7 cellular contexts compared by ENCODE assay signal in genomic region chr22:39527481-39527961, GRCh38. TPM values are rescaled to one million over a fixed set of nuclear protein-coding genes. Genes with fewer than 3 reads are reported as not detected.
DNase-seq lines count a peak whose midpoint lies in the region; ATAC-seq and TF ChIP-seq lines count a peak whose summit lies in the region.

No MANE protein-coding gene starts in this region.

- peaks cover 26% of the 10 kb centered on the region for H3K79me2 ChIP-seq in GM23338 (replicated peaks; ENCODE audit: insufficient read depth)

- H3K9me3 Mint-ChIP-seq in GM23338: peaks cover 2% of the 10 kb centered on the region; the same call in 2 of the 3 replicates

- H3K27ac Mint-ChIP-seq in GM23338: no peak overlapping the region

- H3K27me3 ChIP-seq in GM23338 (ENCODE audit: insufficient read depth): no peaks in the 10 kb centered on the region
- H3K27me3 ChIP-seq in dorsolateral prefrontal cortex: no peaks in the 10 kb centered on the region
- H3K27me3 ChIP-seq in psoas muscle (ENCODE audit: insufficient read depth in 3 of 3, low read length in 2 of 3): no peaks in the 10 kb centered on the region

- ATAC-seq in GM23338: no peak
- ATAC-seq in psoas muscle: no peak

- H3K4me2 ChIP-seq in GM23338: no peak overlapping the region; the same call in 1 of the 2 replicates

- peaks cover 16% of the 10 kb centered on the region for H3K36me3 ChIP-seq in GM23338 (ENCODE audit: insufficient read depth)
- peaks cover 0 to 50% of the 10 kb centered on the region in 2 donors for H3K36me3 ChIP-seq in psoas muscle (ENCODE audit: insufficient read depth in 1 of 2, low read depth in 1 of 2)

- H3K9me3 ChIP-seq in psoas muscle: no peaks in the 10 kb centered on the region

- TF ChIP-seq CTCF in GM23338 (conservative IDR thresholded peaks at IDR 0.05; ENCODE audit: low read depth in 2 of 2) (no peak), dorsolateral prefrontal cortex (IDR thresholded peaks at IDR 0.05 in 54 of 56, conservative IDR thresholded peaks at IDR 0.05 in 2 of 56; ENCODE audit: low read depth in 1 of 56, partially characterized antibody in 56 of 56) (no peak), psoas muscle (IDR thresholded peaks at IDR 0.05) (no peak), GM13977 (IDR thresholded peaks at IDR 0.05; ENCODE audit: extremely low read depth, insufficient read depth, missing control alignments) (no peak)

- H4K20me1 ChIP-seq in GM23338 (replicated peaks; ENCODE audit: insufficient read depth): peaks cover 41% of the 10 kb centered on the region

- H3K4me3 Mint-ChIP-seq in GM23338: no peak overlapping the region

- H3K4me3 ChIP-seq in GM23338 (no peak overlapping the region), dorsolateral prefrontal cortex (peak overlapping the region in 2 of 59 donors; percentile 52 to 53), psoas muscle (no peak overlapping the region)

- H3K4me1 Mint-ChIP-seq in GM23338: peaks cover 57% of the 10 kb centered on the region

- in situ Hi-C loops in GM13977 (cut with MboI; ENCODE audit: low pct_unique_long_range_greater_than_20kb, low sequenced_read_pairs, unreplicated experiment): no loop called here

- H3K36me3 Mint-ChIP-seq in GM23338 (ENCODE audit: low read depth): peaks cover 68% of the 10 kb centered on the region

- intact Hi-C loops in dorsolateral prefrontal cortex (cut with DNase I): loop anchor here (5.0 to 10.0 kb wide), 6 partner anchors 35 to 763 kb away; partner anchors contain the start of genes SYNGR1 (in 1 of the 2) and TAB1 (in 1 of the 2)
- intact Hi-C loops in psoas muscle (cut with DNase I): loop anchor here (5.0 kb wide), 5 partner anchors 35 to 355 kb away; partner anchors contain the start of gene RPL3 (in 1 of the 2)

- peaks cover 59% of the 10 kb centered on the region for H3F3A ChIP-seq in GM23338 (replicated peaks; ENCODE audit: low read depth)

- WGBS in psoas muscle, 3 donors: 40 to 64% (median 46%) methylated on average over 6 of the region's 6 CpGs

- H3K27ac ChIP-seq in GM23338 (ENCODE audit: low read depth): 0 out of 2 replicates have a peak overlapping the region, but pooled peaks have one; percentile 14
- H3K27ac ChIP-seq in dorsolateral prefrontal cortex: peak overlapping the region in 41 of 59 donors; percentile 6 to 100 (median 74)
- peak overlapping the region; percentile 100 for H3K27ac ChIP-seq in psoas muscle

- peaks cover 38% of the 10 kb centered on the region for H3K4me1 ChIP-seq in GM23338 (ENCODE audit: insufficient read depth)
- peaks cover 55% of the 10 kb centered on the region for H3K4me1 ChIP-seq in psoas muscle

- peaks cover 41% of the 10 kb centered on the region for H3K27me3 Mint-ChIP-seq in GM23338 (ENCODE audit: insufficient read depth, low read depth, poor library complexity)

- H2AFZ ChIP-seq in GM23338: no peak overlapping the region

- H3K9me2 ChIP-seq in GM23338 (ENCODE audit: insufficient read depth): no peaks in the 10 kb centered on the region

- DNase-seq in GM23338 (ENCODE audit: low spot score) (peak; percentile 51), NCI-H69 (lab: John Stamatoyannopoulos, UW) (peak; percentile 74), dorsolateral prefrontal cortex (no peak), psoas muscle (peak in 1 of 2 donors; percentile 19), germinal center (ENCODE audit: low spot score) (no peak), GM13977 (ENCODE audit: low spot score) (no peak), AG20443 (ENCODE audit: low spot score) (no peak)

TF ChIP-seq in GM23338, 12 proteins besides CTCF, POLR2A, EP300 and RAD21:
- TF ChIP-seq EZH2phosphoT487 (IDR thresholded peaks at IDR 0.05; ENCODE audit: unreplicated experiment): no peak
- TF ChIP-seq CREB1 (CRISPR knock-in tag; IDR thresholded peaks at IDR 0.05; ENCODE audit: low read depth): no peak
TF ChIP-seq in GM23338: peak in this region for 0.

RNA-seq across cellular contexts. Expression of gene RPS19BP1, which starts 5.0 kb away (rescaled TPM):
- total RNA-seq in GM23338 (2014; rRNA removed; shearing (Covaris generic)): 153 and 169 TPM in 2 replicates
- polyA plus RNA-seq in GM23338 (2016; fragmentation: Nextera tagmentation; extraction: Ambion mirVana) (215 and 216 TPM in 2 replicates), psoas muscle (100 to 1,000 TPM; 143 to 313 (median 186) TPM)
- total RNA-seq in dorsolateral prefrontal cortex (100 to 1,000 TPM in 2 of 120 experiments, 10 to 100 TPM in 118; 44.3 to 109 (median 63.6) TPM), psoas muscle (10 to 100 TPM; 34.0 to 52.6 (median 42.6) TPM)

RNA-seq across cellular contexts. Expression of gene ATF4, which starts 7.2 kb away (rescaled TPM):
- 366 and 446 TPM in 2 replicates for total RNA-seq in GM23338 (2014; rRNA removed; shearing (Covaris generic))
- polyA plus RNA-seq in GM23338 (2016; fragmentation: Nextera tagmentation; extraction: Ambion mirVana) (553 and 628 TPM in 2 replicates), psoas muscle (1,000 to 10,000 TPM; 1,006 to 1,369 (median 1,295) TPM)
- total RNA-seq in dorsolateral prefrontal cortex (100 to 1,000 TPM; 110 to 287 (median 161) TPM), psoas muscle (100 to 1,000 TPM; 246 to 839 (median 408) TPM)

RNA-seq across cellular contexts. Expression of gene MIEF1, which starts 25.4 kb away (rescaled TPM):
- 30.0 and 40.1 TPM in 2 replicates for total RNA-seq in GM23338 (2014; rRNA removed; shearing (Covaris generic))
- polyA plus RNA-seq in GM23338 (2016; fragmentation: Nextera tagmentation; extraction: Ambion mirVana) (12.2 and 13.2 TPM in 2 replicates), psoas muscle (10 to 100 TPM in 2 of 3 donors, 1 to 10 TPM in 1; 7.4 to 20.9 (median 14.0) TPM)
- total RNA-seq in dorsolateral prefrontal cortex (10 to 100 TPM; 21.3 to 40.7 (median 28.0) TPM), psoas muscle (10 to 100 TPM in 2 of 4 donors, 1 to 10 TPM in 2; 8.6 to 18.7 (median 13.3) TPM)

RNA-seq across cellular contexts. Expression of gene CACNA1I, which starts 43.0 kb away (rescaled TPM):
- total RNA-seq in GM23338 (2014; rRNA removed; shearing (Covaris generic)): 1.7 and 2.4 TPM in 2 replicates
- polyA plus RNA-seq in GM23338 (2016; fragmentation: Nextera tagmentation; extraction: Ambion mirVana) (0.42 and 0.47 TPM in 2 replicates), psoas muscle (under 1 TPM; 0.01 to 0.14 (median 0.01) TPM)
- total RNA-seq in dorsolateral prefrontal cortex (10 to 100 TPM in 119 of 120 experiments, 1 to 10 TPM in 1; 7.4 to 42.2 (median 25.6) TPM), psoas muscle (under 1 TPM in 2 of 4 donors, not detected in 2; 0.04 to 0.06 TPM)

Comparison
In these comparisons a context has a peak if more than half of its experiments do, and no peak if none do; other contexts are left out.
1. DNase-seq: peak in GM23338 (single experiment) and NCI-H69 (single experiment); none in dorsolateral prefrontal cortex (0 of 10), germinal center (single experiment), GM13977 (single experiment) and AG20443 (single experiment).
2. H3K27ac ChIP-seq: peak in every context shown above with its lines; median percentile 100 in psoas muscle; 74 in dorsolateral prefrontal cortex; 14 in GM23338.